Comparison of ENCODE assay signal across 14 cellular contexts in genomic region chr9:13863112-13863511, GRCh38.
A peak's percentile ranks its signal among the peaks of the same experiment; 100 is the strongest.
DNase-seq lines count a peak whose midpoint lies in the region; ATAC-seq and TF ChIP-seq lines count a peak whose summit lies in the region.
"Had no signal": no experiment of that assay in that cellular context is flagged by ENCODE, and none has a peak within 500 bp of the region (broad histone marks: within the 10 kb centered on the region; RNA-seq: fewer than 3 reads in every experiment).

No MANE protein-coding gene starts in this region.

- TF ChIP-seq CTCF in coronary artery (IDR thresholded peaks at IDR 0.05) (no peak), psoas muscle (IDR thresholded peaks at IDR 0.05) (no peak)

- H3K9me3 ChIP-seq in psoas muscle = no peaks in the 10 kb centered on the region
- H3K9me3 ChIP-seq: MG63, vagina had no signal

- in situ Hi-C loops in G401 (cut with HindIII; ENCODE audit: low sequenced_read_pairs) = no loop called here

- peaks cover 9% of the 10 kb centered on the region for H3K4me1 ChIP-seq in psoas muscle

- no peaks in the 10 kb centered on the region for H3K36me3 ChIP-seq in psoas muscle (ENCODE audit: insufficient read depth in 1 of 2, low read depth in 1 of 2)
- H3K36me3 ChIP-seq: MG63, vagina had no signal

- intact Hi-C loops in psoas muscle (cut with DNase I) = no loop called here

- WGBS in psoas muscle, 3 donors = 44 to 58% (median 58%) methylated on average over 1 of the region's 1 CpG

- H3K27me3 ChIP-seq in psoas muscle (ENCODE audit: insufficient read depth in 3 of 3, low read length in 2 of 3) = no peaks in the 10 kb centered on the region
- H3K27me3 ChIP-seq: MG63, vagina had no signal

- peak; percentile 4 for DNase-seq in G401 (ENCODE audit: low spot score)
- peak; percentile 76 for DNase-seq in coronary artery (ENCODE audit: low spot score)
- DNase-seq in hippocampal formation (lab: John Stamatoyannopoulos, UW) = peak; percentile 26 to 27
- DNase-seq in psoas muscle = peak; percentile 46 to 66
- no peak for DNase-seq in NAMALWA (ENCODE audit: low spot score)
- no peak for DNase-seq in activated gamma-delta T cell (lab: John Stamatoyannopoulos, UW)
- DNase-seq: activated effector memory CD4-positive, alpha-beta T cell treated with Interleukin-2 at 50 U/mL for 16 hours; DMS53; MG63; naive thymus-derived CD8-positive, alpha-beta T cell had no signal

- H3K4me3 ChIP-seq in coronary artery (no peak overlapping the region), psoas muscle (no peak overlapping the region)
- H3K4me3 ChIP-seq: MG63, vagina had no signal

- peak; percentile 61 to 83 (median 74) for ATAC-seq in psoas muscle
- no peak for ATAC-seq in HG03354 (IDR thresholded peaks at IDR 0.05; ENCODE audit: poor library complexity, severe bottlenecking, unreplicated experiment)
- no peak for ATAC-seq in HG03460 (IDR thresholded peaks at IDR 0.05; ENCODE audit: unreplicated experiment)
- ATAC-seq: naive thymus-derived CD8-positive, alpha-beta T cell; Panc1 had no signal

- H3K27ac ChIP-seq in coronary artery (peak overlapping the region; percentile 6 to 47), psoas muscle (no peak overlapping the region)
- H3K27ac ChIP-seq: vagina had no signal

Comparison
In these comparisons a context has a peak if more than half of its experiments do, and no peak if none do; other contexts are left out.
1. DNase-seq: peak in G401 (single experiment), coronary artery (single experiment), hippocampal formation (2 of 2) and psoas muscle (2 of 2); none in NAMALWA (single experiment) and activated gamma-delta T cell (single experiment).
2. ATAC-seq: peak in psoas muscle (4 of 4); none in HG03354 (single experiment) and HG03460 (single experiment).